Comparison of ENCODE assay signal across 8 cellular contexts in genomic region chr1:53541761-53542550, GRCh38.
DNase-seq lines count a peak whose midpoint lies in the region; ATAC-seq, FAIRE-seq and TF ChIP-seq lines count a peak whose summit lies in the region.

No MANE protein-coding gene starts in this region.

- POLR2A ChIA-PET in BJ (lab: Charles Lee) (interaction anchor here (0.7 kb wide), 1 partner anchor 15 kb away, joined by 3 read pairs; no protein-coding TSS in a partner anchor), K562 (lab: Yijun Ruan, JAX) (interaction anchor here (0.6 to 1.5 kb wide), 5 partner anchors 8 to 148 kb away, joined by 3 to 4 read pairs (median 3); no protein-coding TSS in a partner anchor)

- no peak for TF ChIP-seq POLR2A in K562 (conservative IDR thresholded peaks at IDR 0.05)

- no peak for TF ChIP-seq EP300 in K562 (IDR thresholded peaks at IDR 0.05; ENCODE audit: low read length)

- intact Hi-C loops in K562 (cut with micrococcal nuclease): no loop called here

- in situ Hi-C loops in K562 (cut with MboI): no loop called here

- no peaks in the 10 kb centered on the region for H3K4me1 ChIP-seq in K562 (replicated peaks in 1 of 2; ENCODE audit: control insufficient read depth in 2 of 2, insufficient read depth in 2 of 2, low read length in 2 of 2)

- TF ChIP-seq RAD21 in K562 (CRISPR knock-in tag; conservative IDR thresholded peaks at IDR 0.05 in 1 of 2, IDR thresholded peaks at IDR 0.05 in 1 of 2): no peak

- peak overlapping the region; percentile 50 for H3K27ac Mint-ChIP-seq in mesothelial cell of epicardium

- no peak overlapping the region for H3K27ac ChIP-seq in K562 (ENCODE audit: extremely low read depth, low read depth, low read length)

- H3K36me3 ChIP-seq in BJ (ENCODE audit: control insufficient read depth, insufficient read depth, low read length) (no peaks in the 10 kb centered on the region), K562 (ENCODE audit: control insufficient read depth, insufficient read depth, low read length) (no peaks in the 10 kb centered on the region)

- no peaks in the 10 kb centered on the region for H3K79me2 ChIP-seq in K562 (ENCODE audit: control insufficient read depth, insufficient read depth, low read length)

- no peak overlapping the region for H3K9ac ChIP-seq in K562 (ENCODE audit: insufficient read depth in 1 of 2, low read depth in 2 of 2, low read length in 2 of 2)

- peaks cover 16% of the 10 kb centered on the region for H3K4me1 Mint-ChIP-seq in mesothelial cell of epicardium

- H3K4me3 Mint-ChIP-seq in mesothelial cell of epicardium: no peak overlapping the region

- H3K9me3 Mint-ChIP-seq in mesothelial cell of epicardium: no peaks in the 10 kb centered on the region

- no peaks in the 10 kb centered on the region for H3K27me3 ChIP-seq in BJ (ENCODE audit: control insufficient read depth, insufficient read depth, low read length)
- peaks cover 24 to 86% of the 10 kb centered on the region in 2 experiments for H3K27me3 ChIP-seq in K562 (ENCODE audit: control insufficient read depth in 2 of 2, insufficient read depth in 2 of 2, low read length in 2 of 2)

- peaks cover 7% of the 10 kb centered on the region for H4K20me1 ChIP-seq in K562 (replicated peaks; ENCODE audit: control insufficient read depth, insufficient read depth, low read length)

- no peak overlapping the region for H2AFZ ChIP-seq in K562 (ENCODE audit: low read depth, low read length)

- DNase-seq in BJ (ENCODE audit: low read depth) (peak; percentile 90), HPDE6-E6E7 (ENCODE audit: extremely low spot score) (peak; percentile 57), K562 (ENCODE audit: extremely low read depth in 1 of 4, low spot score in 3 of 4) (peak; percentile 18 to 60 (median 48)), mesothelial cell of epicardium (ENCODE audit: low spot score in 2 of 2, unreplicated experiment in 2 of 2) (no peak), Ammon's horn (ENCODE audit: low spot score) (no peak)
- DNase-seq in stimulated activated CD4-positive, alpha-beta T cell treated with anti-CD3 and anti-CD28 coated beads, Interleukin-12 subunit alpha, Interleukin-12 subunit beta, amount 100 ng/mL, for 4 hours: no peak

- H3K9me1 ChIP-seq in K562 (ENCODE audit: control insufficient read depth, insufficient read depth, low read length): no peaks in the 10 kb centered on the region

- ATAC-seq in K562 (peak; percentile 80), GM21423 (IDR thresholded peaks at IDR 0.05; ENCODE audit: unreplicated experiment) (no peak), HG02642 (IDR thresholded peaks at IDR 0.05; ENCODE audit: poor library complexity, unreplicated experiment) (no peak)

- TF ChIP-seq CTCF in BJ (IDR thresholded peaks at IDR 0.05; ENCODE audit: insufficient read depth, low read depth, low read length) (peak; percentile 29; the same call in 1 of the 2 replicates), K562 (IDR thresholded peaks at IDR 0.05 in 2 of 3, conservative IDR thresholded peaks at IDR 0.05 in 1 of 3; ENCODE audit: insufficient read depth in 2 of 3, low read depth in 1 of 3, low read length in 3 of 3) (peak; percentile 40 to 54 (median 49); a peak in 5 of 6 replicates), mesothelial cell of epicardium (IDR thresholded peaks at IDR 0.05; ENCODE audit: unreplicated experiment) (no peak)

- H3K36me3 Mint-ChIP-seq in mesothelial cell of epicardium: no peaks in the 10 kb centered on the region

- peaks cover 5% of the 10 kb centered on the region for H3K27me3 Mint-ChIP-seq in mesothelial cell of epicardium (ENCODE audit: low read depth)

- BruUV-seq in K562 (replicated peaks; lab: Mats Ljungman, UMichigan): no TSS peak

- under 1% methylated on average over 15 of the region's 15 CpGs for WGBS in K562 (ENCODE audit: insufficient coverage, low coverage, missing lambda C conversion rate)

- H3K4me3 ChIP-seq in BJ (ENCODE audit: low read depth, low read length) (no peak overlapping the region), K562 (no peak overlapping the region)

- H3K9me3 ChIP-seq in K562 (replicated peaks; ENCODE audit: control insufficient read depth, insufficient read depth, low read depth, low read length): no peaks in the 10 kb centered on the region

- no peak overlapping the region for H3K4me2 ChIP-seq in K562 (ENCODE audit: insufficient read depth, low read length)

- FAIRE-seq in K562 (lab: Jason Lieb, UNC): peak; percentile 64

- CTCF ChIA-PET in BJ (lab: Yijun Ruan, JAX): interaction anchor here (1.2 to 1.5 kb wide), 2 partner anchors 9 to 56 kb away, joined by 3 to 8 read pairs; no protein-coding TSS in a partner anchor
- CTCF ChIA-PET in K562 (lab: Yijun Ruan, JAX; ENCODE audit: low intra/inter-chr PET ratio): no interaction called here

TF ChIP-seq in K562, 482 proteins besides CTCF, POLR2A, EP300 and RAD21:
- TF ChIP-seq TCF15 (CRISPR knock-in tag; IDR thresholded peaks at IDR 0.05): no peak
- 0 out of 2 replicates have a peak, but pooled peaks have one; percentile 34 for TF ChIP-seq CREM (IDR thresholded peaks at IDR 0.05; ENCODE audit: low read depth)

Comparison
In these comparisons a context has a peak if more than half of its experiments do, and no peak if none do; other contexts are left out.
1. DNase-seq: peak in BJ (single experiment), HPDE6-E6E7 (single experiment) and K562 (4 of 4); none in mesothelial cell of epicardium (0 of 2), stimulated activated CD4-positive, alpha-beta T cell treated with anti-CD3 and anti-CD28 coated beads, Interleukin-12 subunit alpha, Interleukin-12 subunit beta, amount 100 ng/mL, for 4 hours (single experiment) and Ammon's horn (single experiment).